ENCODE assay signal across 10 cellular contexts in the genomic region with DNA sequence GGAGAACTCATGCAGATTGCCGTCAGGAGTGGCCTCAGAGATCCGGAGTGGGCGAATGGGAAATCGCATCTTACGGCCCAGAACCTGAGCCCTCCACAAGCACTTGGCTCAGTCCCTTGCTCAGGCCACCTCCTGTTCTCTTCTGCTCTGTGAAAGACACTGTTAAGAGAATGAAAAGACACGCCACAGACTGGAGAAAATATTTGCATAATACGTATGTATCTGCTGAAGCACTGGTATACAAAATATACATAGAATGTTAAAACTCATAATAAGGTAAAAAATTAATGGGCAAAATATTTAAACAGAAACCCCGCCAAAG. TPM values are rescaled to one million over a fixed set of nuclear protein-coding genes. Genes with fewer than 3 reads are reported as not detected.
A peak's percentile ranks its signal among the peaks of the same experiment; 100 is the strongest.
DNase-seq lines count a peak whose midpoint lies in the region; ATAC-seq and TF ChIP-seq lines count a peak whose summit lies in the region.
"Had no signal": no experiment of that assay in that cellular context is flagged by ENCODE, and none has a peak within 500 bp of the region (broad histone marks: within the 10 kb centered on the region; RNA-seq: fewer than 3 reads in every experiment).

No MANE protein-coding gene starts in this region.

- H3K27me3 ChIP-seq in CD8-positive, alpha-beta memory T cell (ENCODE audit: insufficient read depth, low read length, poor library complexity, severe bottlenecking): peaks cover 26% of the 10 kb centered on the region

- H3K9me3 Mint-ChIP-seq in CD8-positive, alpha-beta memory T cell: no peaks in the 10 kb centered on the region
- peaks cover 0 to 4% (median 0%) of the 10 kb centered on the region in 7 donors for H3K9me3 Mint-ChIP-seq in naive B cell
- H3K9me3 Mint-ChIP-seq: activated naive CD4-positive, alpha-beta T cell treated with anti-CD3 and anti-CD28 coated beads, Interleukin-2, amount 50 U/mL, for 72 hours had no signal

- no peak for DNase-seq in CD8-positive, alpha-beta memory T cell
- no peak for DNase-seq in astrocyte of the spinal cord (ENCODE audit: low read depth, low spot score)
- no peak for DNase-seq in naive B cell
- no peak for DNase-seq in HuH-7.5 (ENCODE audit: low spot score)
- no peak for DNase-seq in SIG-M5 treated with dmso at 0.1 percent for 504 hours (lab: John Stamatoyannopoulos, UW; ENCODE audit: unreplicated experiment)

- no peak for TF ChIP-seq CTCF in astrocyte of the spinal cord (IDR thresholded peaks at IDR 0.05; ENCODE audit: low read depth, low read length)

- no peaks in the 10 kb centered on the region for H3K36me3 Mint-ChIP-seq in CD8-positive, alpha-beta memory T cell
- H3K36me3 Mint-ChIP-seq in naive B cell: peaks cover 0 to 10% of the 10 kb centered on the region in 2 donors
- H3K36me3 Mint-ChIP-seq: activated naive CD4-positive, alpha-beta T cell treated with anti-CD3 and anti-CD28 coated beads, Interleukin-2, amount 50 U/mL, for 72 hours had no signal

- H3K9me3 ChIP-seq in CD8-positive, alpha-beta memory T cell (ENCODE audit: low read length): no peaks in the 10 kb centered on the region

- H3K4me3 Mint-ChIP-seq in CD8-positive, alpha-beta memory T cell: peak overlapping the region; percentile 72 to 90 (median 81)
- peak overlapping the region; percentile 72 to 91 (median 86) for H3K4me3 Mint-ChIP-seq in naive B cell

- no peak overlapping the region for H3K27ac Mint-ChIP-seq in CD8-positive, alpha-beta memory T cell
- peak overlapping the region in 2 of 6 donors; percentile 17 to 77 for H3K27ac Mint-ChIP-seq in naive B cell

- CTCF ChIA-PET in CD8-positive, alpha-beta memory T cell (lab: Charles Lee): interaction anchor here (0.7 to 2.8 kb wide), 15 partner anchors 17 to 582 kb away, joined by 3 to 10 read pairs (median 3); no protein-coding TSS in a partner anchor

- ATAC-seq in HG02759 (IDR thresholded peaks at IDR 0.05; ENCODE audit: unreplicated experiment): peak; percentile 27
- ATAC-seq in naive B cell (ENCODE audit: low read depth in 2 of 2): peak; percentile 36 to 38
- no peak for ATAC-seq in HG03175 (IDR thresholded peaks at IDR 0.05; ENCODE audit: unreplicated experiment)
- ATAC-seq in HG03097 (IDR thresholded peaks at IDR 0.05; ENCODE audit: low FRiP score, unreplicated experiment): no peak

- peaks cover 13% of the 10 kb centered on the region for H3K4me1 ChIP-seq in CD8-positive, alpha-beta memory T cell (ENCODE audit: insufficient read depth, low read length)

- peak overlapping the region; percentile 69 for H3K4me3 ChIP-seq in CD8-positive, alpha-beta memory T cell (ENCODE audit: low read length)
- H3K4me3 ChIP-seq in astrocyte of the spinal cord (ENCODE audit: low read depth, low read length): peak overlapping the region; percentile 51

- H3K4me1 Mint-ChIP-seq in CD8-positive, alpha-beta memory T cell: peaks cover 12 to 16% (median 14%) of the 10 kb centered on the region in 3 donors
- peaks cover 4 to 15% (median 14%) of the 10 kb centered on the region in 3 donors for H3K4me1 Mint-ChIP-seq in naive B cell

- POLR2A ChIA-PET in CD8-positive, alpha-beta memory T cell (lab: Charles Lee): no interaction called here

- in situ Hi-C loops in astrocyte of the spinal cord (cut with HindIII; ENCODE audit: low sequenced_read_pairs): no loop called here

- H3K36me3 ChIP-seq in CD8-positive, alpha-beta memory T cell (ENCODE audit: insufficient read depth, low read length): no peaks in the 10 kb centered on the region

- H3K27ac ChIP-seq in CD8-positive, alpha-beta memory T cell (ENCODE audit: low read depth, low read length): no peak overlapping the region
- H3K27ac ChIP-seq: skin epidermis had no signal

- peaks cover 47 to 79% of the 10 kb centered on the region in 2 donors for H3K27me3 Mint-ChIP-seq in CD8-positive, alpha-beta memory T cell
- H3K27me3 Mint-ChIP-seq in naive B cell: peaks cover 58 to 87% (median 77%) of the 10 kb centered on the region in 3 donors

RNA-seq across cellular contexts. Expression of a gene that starts 0.8 kb away (rescaled TPM):
- not detected for total RNA-seq in CD8-positive, alpha-beta memory T cell
- polyA plus RNA-seq in CD8-positive, alpha-beta memory T cell: not detected
- not detected for polyA plus RNA-seq in naive B cell (ENCODE audit: low read depth in 6 of 6)
- total RNA-seq: activated naive CD4-positive, alpha-beta T cell treated with anti-CD3 and anti-CD28 coated beads, Interleukin-2, amount 50 U/mL, for 72 hours had no signal

Comparison
In these comparisons a context has a peak if more than half of its experiments do, and no peak if none do; other contexts are left out.
1. ATAC-seq: peak in HG02759 (single experiment) and naive B cell (2 of 2); none in HG03175 (single experiment) and HG03097 (single experiment).